ENCODE assay signal across 18 cellular contexts in genomic region chr10:123377883-123378282, GRCh38.
A peak's percentile ranks its signal among the peaks of the same experiment; 100 is the strongest.
DNase-seq lines count a peak whose midpoint lies in the region; ATAC-seq and TF ChIP-seq lines count a peak whose summit lies in the region.
"Had no signal": no experiment of that assay in that cellular context is flagged by ENCODE, and none has a peak within 500 bp of the region (broad histone marks: within the 10 kb centered on the region; RNA-seq: fewer than 3 reads in every experiment).

No MANE protein-coding gene starts in this region.

- H3K27me3 Mint-ChIP-seq in MCF 10A (ENCODE audit: insufficient read depth, unreplicated experiment): no peaks in the 10 kb centered on the region

- H3K4me1 ChIP-seq in breast epithelium (no peaks in the 10 kb centered on the region), right lobe of liver (peaks cover 0 to 15% (median 0%) of the 10 kb centered on the region in 4 donors)
- H3K4me1 ChIP-seq: HAP-1 had no signal

- H3K36me3 ChIP-seq in breast epithelium: no peaks in the 10 kb centered on the region
- H3K36me3 ChIP-seq in right lobe of liver: no peaks in the 10 kb centered on the region
- H3K36me3 ChIP-seq: HAP-1 had no signal

- H3K4me1 Mint-ChIP-seq in MCF 10A (ENCODE audit: insufficient read depth, unreplicated experiment): peaks cover 18% of the 10 kb centered on the region

- WGBS in right lobe of liver (ENCODE audit: insufficient coverage, low coverage, low lambda C conversion rate, missing lambda C conversion rate): 14% methylated on average over 8 of the region's 8 CpGs

- CTCF ChIA-PET in MCF 10A (lab: Yijun Ruan, JAX): interaction anchor here (2.0 to 4.8 kb wide), 4 partner anchors 181 to 336 kb away, joined by 8 to 51 read pairs (median 40); no protein-coding TSS in a partner anchor

- no TSS peak for BruUV-seq in MCF 10A (replicated peaks; lab: Mats Ljungman, UMichigan)

- H3K9me3 ChIP-seq in breast epithelium (no peaks in the 10 kb centered on the region), right lobe of liver (no peaks in the 10 kb centered on the region)
- H3K9me3 ChIP-seq: HAP-1 had no signal

- no peaks in the 10 kb centered on the region for H3K36me3 Mint-ChIP-seq in MCF 10A (ENCODE audit: insufficient read depth, unreplicated experiment)
- H3K36me3 Mint-ChIP-seq in activated naive CD4-positive, alpha-beta T cell treated with anti-CD3 and anti-CD28 coated beads, Interleukin-2, amount 50 U/mL, for 72 hours: no peaks in the 10 kb centered on the region

- H3K27ac ChIP-seq in breast epithelium: no peak overlapping the region
- no peak overlapping the region for H3K27ac ChIP-seq in right lobe of liver

- H3K9me3 Mint-ChIP-seq in MCF 10A (ENCODE audit: unreplicated experiment): no peaks in the 10 kb centered on the region
- no peaks in the 10 kb centered on the region for H3K9me3 Mint-ChIP-seq in activated naive CD4-positive, alpha-beta T cell treated with anti-CD3 and anti-CD28 coated beads, Interleukin-2, amount 50 U/mL, for 72 hours

- peak; percentile 65 to 94 (median 82) for ATAC-seq in right lobe of liver
- ATAC-seq in activated naive CD4-positive, alpha-beta T cell treated with anti-CD3 and anti-CD28 coated beads, Interleukin-2, amount 50 U/mL, for 72 hours: no peak
- ATAC-seq: K562 had no signal

- TF ChIP-seq CTCF in MCF 10A (IDR thresholded peaks at IDR 0.05; ENCODE audit: unreplicated experiment) (no peak), breast epithelium (IDR thresholded peaks at IDR 0.05) (no peak), right lobe of liver (IDR thresholded peaks at IDR 0.05) (no peak)

- H3K4me3 ChIP-seq in breast epithelium (no peak overlapping the region), right lobe of liver (no peak overlapping the region)
- H3K4me3 ChIP-seq: HAP-1, K562 had no signal

- intact Hi-C loops in MCF 10A (cut with micrococcal nuclease): no loop called here
- intact Hi-C loops in breast epithelium (cut with DNase I; ENCODE audit: low total_unique reads): no loop called here
- intact Hi-C loops in right lobe of liver (cut with DNase I): no loop called here

- H3K27ac Mint-ChIP-seq in MCF 10A (ENCODE audit: low read depth, unreplicated experiment): peak overlapping the region; percentile 52
- no peak overlapping the region for H3K27ac Mint-ChIP-seq in activated naive CD4-positive, alpha-beta T cell treated with anti-CD3 and anti-CD28 coated beads, Interleukin-2, amount 50 U/mL, for 72 hours
- H3K27ac Mint-ChIP-seq: CD4-positive, alpha-beta memory T cell had no signal

- no peak for TF ChIP-seq POLR2A in breast epithelium (IDR thresholded peaks at IDR 0.05)
- no peak for TF ChIP-seq POLR2A in right lobe of liver (IDR thresholded peaks at IDR 0.05)

- H3K27me3 ChIP-seq in breast epithelium (no peaks in the 10 kb centered on the region), right lobe of liver (no peaks in the 10 kb centered on the region)

- DNase-seq in MCF 10A (ENCODE audit: unreplicated experiment) (peak; percentile 65), breast epithelium (ENCODE audit: low spot score in 2 of 2) (no peak), fibroblast of gingiva (ENCODE audit: low read depth) (peak; percentile 11), right lobe of liver (peak; percentile 39 to 58 (median 54)), NCI-H2107 (lab: John Stamatoyannopoulos, UW) (no peak), NCI-H146 treated with DMSO at 0.1 percent for 48 hours (lab: John Stamatoyannopoulos, UW; ENCODE audit: unreplicated experiment) (no peak), GDM1 (lab: John Stamatoyannopoulos, UW) (no peak)
- DNase-seq in activated naive CD4-positive, alpha-beta T cell treated with anti-CD3 and anti-CD28 coated beads, Interleukin-2, amount 50 U/mL, for 72 hours (ENCODE audit: low spot score in 2 of 2): no peak
- DNase-seq: 8988T; Calu3; CD4-positive, alpha-beta memory T cell; DMS53; NCI-H1436; NCI-H2029 treated with DMSO at 0.1 percent for 48 hours; NCI-H510A; SHP77 treated with DMSO at 0.1 percent for 48 hours had no signal

- POLR2A ChIA-PET in MCF 10A (lab: Yijun Ruan, JAX): interaction anchor here (1.4 kb wide), 1 partner anchor 223 kb away, joined by 3 read pairs; no protein-coding TSS in a partner anchor

- no peak overlapping the region for H3K4me3 Mint-ChIP-seq in MCF 10A (ENCODE audit: unreplicated experiment)
- H3K4me3 Mint-ChIP-seq: CD4-positive, alpha-beta memory T cell had no signal

Comparison
In these comparisons a context has a peak if more than half of its experiments do, and no peak if none do; other contexts are left out.
1. DNase-seq: peak in MCF 10A (single experiment), fibroblast of gingiva (single experiment) and right lobe of liver (3 of 3); none in breast epithelium (0 of 2), NCI-H2107 (single experiment), activated naive CD4-positive, alpha-beta T cell treated with anti-CD3 and anti-CD28 coated beads, Interleukin-2, amount 50 U/mL, for 72 hours (0 of 2), NCI-H146 treated with DMSO at 0.1 percent for 48 hours (single experiment) and GDM1 (single experiment).
2. ATAC-seq: peak in right lobe of liver (4 of 4); none in activated naive CD4-positive, alpha-beta T cell treated with anti-CD3 and anti-CD28 coated beads, Interleukin-2, amount 50 U/mL, for 72 hours (0 of 2).